Comparison of ENCODE assay signal across 28 cellular contexts in the genomic region with DNA sequence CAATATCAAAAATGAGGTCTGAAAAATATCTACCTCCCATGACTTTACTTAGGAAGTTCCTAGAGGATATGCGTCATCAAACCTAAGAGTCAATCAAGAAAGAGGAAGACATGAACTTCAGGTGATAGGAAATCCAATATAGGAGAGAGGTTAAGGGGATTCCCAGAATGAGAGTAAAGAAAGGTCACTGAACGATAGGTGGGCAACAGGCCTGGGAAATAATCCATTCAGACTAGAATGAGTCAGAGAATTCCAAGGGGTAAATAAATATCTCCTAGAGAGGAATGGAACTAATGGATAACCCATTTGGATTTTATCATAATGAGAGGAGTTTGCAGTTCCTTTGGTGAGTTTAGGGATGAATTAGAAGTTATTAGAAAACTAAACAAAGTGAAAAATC.
"Had no signal": no experiment of that assay in that cellular context is flagged by ENCODE, and none has a peak within 500 bp of the region (broad histone marks: within the 10 kb centered on the region; RNA-seq: fewer than 3 reads in every experiment).

No MANE protein-coding gene starts in this region.

- H3K4me3 ChIP-seq: ascending aorta, breast epithelium, coronary artery, dorsolateral prefrontal cortex, esophagus muscularis mucosa, gastrocnemius medialis, heart left ventricle had no signal

- H3K4me1 ChIP-seq: ascending aorta, breast epithelium, esophagus muscularis mucosa, foreskin keratinocyte, gastrocnemius medialis, heart left ventricle had no signal

- H3K27ac ChIP-seq: ascending aorta, breast epithelium, coronary artery, dorsolateral prefrontal cortex, esophagus muscularis mucosa, foreskin keratinocyte, gastrocnemius medialis, heart left ventricle had no signal

- H3K9me3 ChIP-seq: ascending aorta, breast epithelium, esophagus muscularis mucosa, gastrocnemius medialis had no signal

- H3K36me3 ChIP-seq: ascending aorta, breast epithelium, esophagus muscularis mucosa, gastrocnemius medialis, heart left ventricle had no signal

- H3K27me3 ChIP-seq: ascending aorta, breast epithelium, dorsolateral prefrontal cortex, esophagus muscularis mucosa, foreskin keratinocyte, gastrocnemius medialis, heart left ventricle had no signal

- ATAC-seq: activated CD4-positive, alpha-beta T cell treated with anti-CD3 and anti-CD28 coated beads for 36 hours; activated CD8-positive, alpha-beta memory T cell treated with anti-CD3 and anti-CD28 coated beads, Interleukin-2, amount 10 ng/mL, durations not matched to agents 7 days and 5 days; activated CD8-positive, alpha-beta T cell treated with anti-CD3 and anti-CD28 coated beads, Interleukin-2, amount 10 ng/mL, durations not matched to agents 7 days and 5 days; activated naive CD4-positive, alpha-beta T cell treated with anti-CD3 and anti-CD28 coated beads, Interleukin-2, amount 50 U/mL, for 72 hours; activated T-cell treated with anti-CD3 and anti-CD28 coated beads, Interleukin-2, amount 50 U/mL, for 72 hours; foreskin keratinocyte; gastrocnemius medialis; heart left ventricle had no signal

- DNase-seq: activated CD4-positive, alpha-beta memory T cell treated with anti-CD3 and anti-CD28 coated beads for 36 hours; activated CD4-positive, alpha-beta T cell treated with anti-CD3 and anti-CD28 coated beads for 36 hours; activated CD4-positive, alpha-beta T cell treated with anti-CD3 and anti-CD28 coated beads, Interleukin-2, amount 10 ng/mL, durations not matched to agents 24 days and 14 days; activated CD4-positive, CD25-positive, alpha-beta regulatory T cell; activated CD4-positive, CD25-positive, alpha-beta regulatory T cell treated with anti-CD3 and anti-CD28 coated beads, Interleukin-2, amount 50 U/mL, for 72 hours; activated CD8-positive, alpha-beta memory T cell treated with anti-CD3 and anti-CD28 coated beads, Interleukin-2, amount 10 ng/mL, durations not matched to agents 7 days and 5 days; activated CD8-positive, alpha-beta memory T cell treated with anti-CD3 and anti-CD28 coated beads, Interleukin-2, amount 50 U/mL, for 4 hours; activated CD8-positive, alpha-beta T cell treated with anti-CD3 and anti-CD28 coated beads, Interleukin-2, amount 10 ng/mL, durations not matched to agents 7 days and 5 days; activated gamma-delta T cell; activated naive CD4-positive, alpha-beta T cell; activated naive CD4-positive, alpha-beta T cell treated with anti-CD3 and anti-CD28 coated beads, Interleukin-2, amount 10 ng/mL, durations not matched to agents 7 days and 5 days; activated naive CD8-positive, alpha-beta T cell treated with anti-CD3 and anti-CD28 coated beads, Interleukin-2, amount 10 ng/mL, durations not matched to agents 7 days and 5 days; activated T-cell treated with anti-CD3 and anti-CD28 coated beads, Interleukin-2, amount 50 U/mL, for 1 hour; activated T-cell treated with anti-CD3 and anti-CD28 coated beads, Interleukin-2, amount 50 U/mL, for 72 hours; dorsolateral prefrontal cortex; effector memory CD4-positive, alpha-beta T cell; endodermal cell; erythroblast; foreskin keratinocyte; gastrocnemius medialis; glutamatergic neuron; heart left ventricle; T-helper 2 cell had no signal
